In the genomic region with DNA sequence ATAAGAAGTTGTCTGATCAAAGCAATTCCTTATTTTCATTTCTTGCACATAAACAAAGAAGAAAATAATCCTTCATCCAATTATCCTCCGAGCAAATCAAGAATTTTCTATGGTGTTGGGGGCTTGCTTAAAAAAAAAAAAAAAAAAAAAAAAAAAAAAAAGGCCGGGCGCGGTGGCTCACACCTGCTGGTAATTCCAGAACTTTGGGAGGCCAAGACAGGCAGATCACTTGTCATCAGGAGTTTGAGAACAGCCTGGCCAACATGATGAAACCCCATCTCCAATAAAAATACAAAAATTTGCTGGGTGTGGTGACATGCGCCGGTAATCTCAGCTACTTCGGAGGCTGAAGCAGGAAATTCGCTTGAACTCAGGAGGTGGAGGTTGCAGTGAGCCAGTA, we compare ENCODE assay signal across 16 cellular contexts. TPM values are rescaled to one million over a fixed set of nuclear protein-coding genes. Genes with fewer than 3 reads are reported as not detected.
DNase-seq lines count a peak whose midpoint lies in the region; ATAC-seq, FAIRE-seq and TF ChIP-seq lines count a peak whose summit lies in the region.
"Had no signal": no experiment of that assay in that cellular context is flagged by ENCODE, and none has a peak within 500 bp of the region (broad histone marks: within the 10 kb centered on the region; RNA-seq: fewer than 3 reads in every experiment).

No MANE protein-coding gene starts in this region.

- FAIRE-seq in kidney (lab: Jason Lieb, UNC): no peak
- FAIRE-seq: H1 had no signal

- peaks cover 58% of the 10 kb centered on the region for H3K36me3 Mint-ChIP-seq in activated CD8-positive, alpha-beta T cell treated with anti-CD3 and anti-CD28 coated beads for 36 hours (ENCODE audit: low read depth)
- peaks cover 69% of the 10 kb centered on the region for H3K36me3 Mint-ChIP-seq in activated CD8-positive, alpha-beta T cell treated with anti-CD3 and anti-CD28 coated beads, Interleukin-2, amount 10 ng/mL, durations not matched to agents 7 days and 5 days (ENCODE audit: low read depth)

- H3K9ac ChIP-seq in kidney (ENCODE audit: low read length in 2 of 2): no peak overlapping the region
- H3K9ac ChIP-seq: BLaER1 had no signal

- TF ChIP-seq CTCF in activated CD8-positive, alpha-beta T cell treated with anti-CD3 and anti-CD28 coated beads for 36 hours (IDR thresholded peaks at IDR 0.05): no peak
- no peak for TF ChIP-seq CTCF in kidney (IDR thresholded peaks at IDR 0.05; ENCODE audit: borderline replicate concordance, extremely low read depth, insufficient read depth)

- peak overlapping the region; percentile 9 for H3K27ac Mint-ChIP-seq in activated CD8-positive, alpha-beta T cell treated with anti-CD3 and anti-CD28 coated beads for 36 hours
- no peak overlapping the region for H3K27ac Mint-ChIP-seq in activated CD8-positive, alpha-beta T cell treated with anti-CD3 and anti-CD28 coated beads, Interleukin-2, amount 10 ng/mL, durations not matched to agents 7 days and 5 days

- POLR2A ChIA-PET in activated CD8-positive, alpha-beta T cell treated with anti-CD3 and anti-CD28 coated beads for 36 hours (lab: Charles Lee): interaction anchor here (1.0 kb wide), 1 partner anchor 68 kb away, joined by 4 read pairs; no protein-coding TSS in a partner anchor
- POLR2A ChIA-PET in activated CD8-positive, alpha-beta T cell treated with anti-CD3 and anti-CD28 coated beads, Interleukin-2, amount 10 ng/mL, durations not matched to agents 7 days and 5 days (lab: Charles Lee): interaction anchor here (1.1 kb wide), 1 partner anchor 11 kb away, joined by 4 read pairs; no protein-coding TSS in a partner anchor
- POLR2A ChIA-PET in HEK293T (lab: Yijun Ruan, JAX): no interaction called here

- H3K9me3 Mint-ChIP-seq in activated CD8-positive, alpha-beta T cell treated with anti-CD3 and anti-CD28 coated beads for 36 hours: no peaks in the 10 kb centered on the region
- H3K9me3 Mint-ChIP-seq in activated CD8-positive, alpha-beta T cell treated with anti-CD3 and anti-CD28 coated beads, Interleukin-2, amount 10 ng/mL, durations not matched to agents 7 days and 5 days (ENCODE audit: insufficient read depth): no peaks in the 10 kb centered on the region
- H3K9me3 Mint-ChIP-seq: CD8-positive, alpha-beta memory T cell had no signal

- no peaks in the 10 kb centered on the region for H3K9me3 ChIP-seq in kidney (ENCODE audit: control insufficient read depth in 1 of 2, low read length in 2 of 2)
- H3K9me3 ChIP-seq: BLaER1, Caco-2, HAP-1 had no signal

- no peaks in the 10 kb centered on the region for H3K4me1 ChIP-seq in kidney (ENCODE audit: control insufficient read depth in 1 of 2, insufficient read depth in 1 of 2, low read depth in 1 of 2, low read length in 2 of 2)
- H3K4me1 ChIP-seq: HAP-1 had no signal

- no peak for DNase-seq in activated CD8-positive, alpha-beta T cell treated with anti-CD3 and anti-CD28 coated beads for 36 hours
- no peak for DNase-seq in activated CD8-positive, alpha-beta T cell treated with anti-CD3 and anti-CD28 coated beads, Interleukin-2, amount 10 ng/mL, durations not matched to agents 7 days and 5 days
- DNase-seq in HEK293T (ENCODE audit: extremely low spot score) (no peak), kidney (peak; percentile 11), cerebellar cortex (ENCODE audit: low spot score) (no peak)
- no peak for DNase-seq in stimulated activated naive CD4-positive, alpha-beta T cell (lab: John Stamatoyannopoulos, UW)
- DNase-seq: Caco-2; CD8-positive, alpha-beta memory T cell; DND-41; GDM1 had no signal

- CTCF ChIA-PET in activated CD8-positive, alpha-beta T cell treated with anti-CD3 and anti-CD28 coated beads for 36 hours (lab: Charles Lee): interaction anchor here (0.8 kb wide), 1 partner anchor 16 kb away, joined by 4 read pairs; no protein-coding TSS in a partner anchor
- CTCF ChIA-PET in activated CD8-positive, alpha-beta T cell treated with anti-CD3 and anti-CD28 coated beads, Interleukin-2, amount 10 ng/mL, durations not matched to agents 7 days and 5 days (lab: Charles Lee): interaction anchor here (1.0 kb wide), 1 partner anchor 22 kb away, joined by 3 read pairs; no protein-coding TSS in a partner anchor
- CTCF ChIA-PET in HEK293T (lab: Yijun Ruan, JAX): no interaction called here

- no peaks in the 10 kb centered on the region for H3K27me3 Mint-ChIP-seq in activated CD8-positive, alpha-beta T cell treated with anti-CD3 and anti-CD28 coated beads for 36 hours
- H3K27me3 Mint-ChIP-seq in activated CD8-positive, alpha-beta T cell treated with anti-CD3 and anti-CD28 coated beads, Interleukin-2, amount 10 ng/mL, durations not matched to agents 7 days and 5 days (ENCODE audit: low read depth): no peaks in the 10 kb centered on the region

- H3K36me3 ChIP-seq in kidney (ENCODE audit: control insufficient read depth in 1 of 2, insufficient read depth in 2 of 2, low read length in 2 of 2): peaks cover 45 to 66% of the 10 kb centered on the region in 2 donors

- H3K4me1 Mint-ChIP-seq in activated CD8-positive, alpha-beta T cell treated with anti-CD3 and anti-CD28 coated beads for 36 hours (ENCODE audit: low read depth): peaks cover 15% of the 10 kb centered on the region
- no peaks in the 10 kb centered on the region for H3K4me1 Mint-ChIP-seq in activated CD8-positive, alpha-beta T cell treated with anti-CD3 and anti-CD28 coated beads, Interleukin-2, amount 10 ng/mL, durations not matched to agents 7 days and 5 days (ENCODE audit: low read depth)
- H3K4me1 Mint-ChIP-seq: CD8-positive, alpha-beta memory T cell had no signal

- H3K4me3 Mint-ChIP-seq in activated CD8-positive, alpha-beta T cell treated with anti-CD3 and anti-CD28 coated beads for 36 hours: no peak overlapping the region
- H3K4me3 Mint-ChIP-seq in activated CD8-positive, alpha-beta T cell treated with anti-CD3 and anti-CD28 coated beads, Interleukin-2, amount 10 ng/mL, durations not matched to agents 7 days and 5 days: no peak overlapping the region

- intact Hi-C loops in activated CD8-positive, alpha-beta T cell treated with anti-CD3 and anti-CD28 coated beads for 36 hours (cut with micrococcal nuclease): no loop called here
- intact Hi-C loops in kidney (cut with DNase I): no loop called here

- H3K4me3 ChIP-seq in kidney (ENCODE audit: low read length in 2 of 2): no peak overlapping the region
- H3K4me3 ChIP-seq: BLaER1, HAP-1 had no signal

- ATAC-seq in activated CD8-positive, alpha-beta T cell treated with anti-CD3 and anti-CD28 coated beads for 36 hours: no peak
- no peak for ATAC-seq in activated CD8-positive, alpha-beta T cell treated with anti-CD3 and anti-CD28 coated beads, Interleukin-2, amount 10 ng/mL, durations not matched to agents 7 days and 5 days

- H3K27ac ChIP-seq in kidney (ENCODE audit: low read depth in 2 of 2, low read length in 2 of 2): no peak overlapping the region
- peak overlapping the region; percentile 71 for H3K27ac ChIP-seq in temporal lobe (ENCODE audit: low read depth, low read length)
- H3K27ac ChIP-seq: 22Rv1, BLaER1, HL-60 had no signal

TF ChIP-seq in HEK293T, 16 proteins besides CTCF, POLR2A, EP300 and RAD21:
- TF ChIP-seq ZNF384 (IDR thresholded peaks at IDR 0.05) (peak; percentile 47; the same call in 1 of the 2 replicates), FOXA1 (IDR thresholded peaks at IDR 0.05) (no peak), TARDBP (IDR thresholded peaks at IDR 0.05) (no peak)
- TF ChIP-seq, protein P1, sequence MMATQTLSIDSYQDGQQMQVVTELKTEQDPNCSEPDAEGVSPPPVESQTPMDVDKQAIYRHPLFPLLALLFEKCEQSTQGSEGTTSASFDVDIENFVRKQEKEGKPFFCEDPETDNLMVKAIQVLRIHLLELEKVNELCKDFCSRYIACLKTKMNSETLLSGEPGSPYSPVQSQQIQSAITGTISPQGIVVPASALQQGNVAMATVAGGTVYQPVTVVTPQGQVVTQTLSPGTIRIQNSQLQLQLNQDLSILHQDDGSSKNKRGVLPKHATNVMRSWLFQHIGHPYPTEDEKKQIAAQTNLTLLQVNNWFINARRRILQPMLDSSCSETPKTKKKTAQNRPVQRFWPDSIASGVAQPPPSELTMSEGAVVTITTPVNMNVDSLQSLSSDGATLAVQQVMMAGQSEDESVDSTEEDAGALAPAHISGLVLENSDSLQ (IDR thresholded peaks at IDR 0.05): no peak

RNA-seq across cellular contexts. Expression of a gene that starts 19.3 kb away (rescaled TPM):
- 10 to 100 TPM; 50.1 to 54.5 TPM for total RNA-seq in activated CD8-positive, alpha-beta T cell treated with anti-CD3 and anti-CD28 coated beads for 36 hours
- total RNA-seq in activated CD8-positive, alpha-beta T cell treated with anti-CD3 and anti-CD28 coated beads, Interleukin-2, amount 10 ng/mL, durations not matched to agents 7 days and 5 days: 10 to 100 TPM; 93.4 to 94.6 TPM
- total RNA-seq in kidney (87.5 TPM), temporal lobe (39.8 TPM)
- polyA plus RNA-seq in kidney (ENCODE audit: insufficient read depth, low read depth, low replicate concordance): 64.0 TPM

RNA-seq across cellular contexts. Expression of a gene that starts 31.3 kb away (rescaled TPM):
- total RNA-seq in activated CD8-positive, alpha-beta T cell treated with anti-CD3 and anti-CD28 coated beads for 36 hours: 10 to 100 TPM; 86.7 to 90.3 TPM
- 10 to 100 TPM; 86.1 to 99.8 TPM for total RNA-seq in activated CD8-positive, alpha-beta T cell treated with anti-CD3 and anti-CD28 coated beads, Interleukin-2, amount 10 ng/mL, durations not matched to agents 7 days and 5 days
- total RNA-seq in kidney: 88.1 TPM
- 141 TPM for polyA plus RNA-seq in kidney (ENCODE audit: insufficient read depth, low read depth, low replicate concordance)
- 63.2 TPM for total RNA-seq in temporal lobe

RNA-seq across cellular contexts. Expression of a gene that starts 34.0 kb away (rescaled TPM):
- 10 to 100 TPM; 13.8 to 15.0 TPM for total RNA-seq in activated CD8-positive, alpha-beta T cell treated with anti-CD3 and anti-CD28 coated beads for 36 hours
- total RNA-seq in activated CD8-positive, alpha-beta T cell treated with anti-CD3 and anti-CD28 coated beads, Interleukin-2, amount 10 ng/mL, durations not matched to agents 7 days and 5 days: 10 to 100 TPM; 25.7 to 26.2 TPM
- total RNA-seq in kidney: 26.8 TPM
- 21.2 TPM for polyA plus RNA-seq in kidney (ENCODE audit: insufficient read depth, low read depth, low replicate concordance)
- 31.7 TPM for total RNA-seq in temporal lobe

RNA-seq across cellular contexts. Expression of a gene that starts 55.5 kb away (rescaled TPM):
- 1 to 10 TPM in 1 of 2 experiments, under 1 TPM in 1; 0.81 to 1.4 TPM for total RNA-seq in activated CD8-positive, alpha-beta T cell treated with anti-CD3 and anti-CD28 coated beads for 36 hours
- total RNA-seq in activated CD8-positive, alpha-beta T cell treated with anti-CD3 and anti-CD28 coated beads, Interleukin-2, amount 10 ng/mL, durations not matched to agents 7 days and 5 days: under 1 TPM; 0.89 to 0.97 TPM
- total RNA-seq in kidney (6.0 TPM), temporal lobe (1.7 TPM)
- polyA plus RNA-seq in kidney (ENCODE audit: insufficient read depth, low read depth, low replicate concordance): 4.6 TPM
